In the genomic region with DNA sequence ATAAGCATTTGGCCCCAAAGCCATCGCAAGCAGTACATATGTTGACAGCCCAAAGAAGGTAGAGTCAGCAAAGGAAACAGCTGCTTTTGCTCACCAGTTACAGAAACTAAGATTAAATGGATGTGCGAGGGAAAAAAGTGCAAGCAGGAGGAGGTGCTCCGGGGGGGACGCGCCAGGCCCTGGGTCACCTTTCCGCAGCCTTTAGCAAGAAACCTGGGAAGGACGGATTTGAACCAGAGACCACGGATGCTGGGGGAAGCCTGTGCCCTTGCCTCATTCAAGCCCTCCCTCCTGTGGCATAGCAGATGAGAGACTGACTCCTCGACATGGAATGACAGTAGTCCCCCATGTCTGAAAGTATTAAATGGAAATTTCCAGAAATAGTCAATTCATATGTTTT, we compare ENCODE assay signal across 8 cellular contexts.
"Had no signal": no experiment of that assay in that cellular context is flagged by ENCODE, and none has a peak within 500 bp of the region (broad histone marks: within the 10 kb centered on the region; RNA-seq: fewer than 3 reads in every experiment).

No MANE protein-coding gene starts in this region.

- FAIRE-seq: HepG2 had no signal

- H3K36me3 Mint-ChIP-seq: IgD-negative memory B cell had no signal

- H3K4me2 ChIP-seq: GM23338 had no signal

- DNase-seq: H7, HFFc6 had no signal

- H3K36me3 ChIP-seq: HAP-1 had no signal

- ATAC-seq: GM23338, HCT116, HepG2 had no signal

- H3K27ac ChIP-seq: HL-60 had no signal

- H3K4me3 ChIP-seq: GM23338, HAP-1 had no signal

- H3K9me3 ChIP-seq: HAP-1 had no signal

- H3K4me3 Mint-ChIP-seq: GM23338, HFFc6, IgD-negative memory B cell had no signal

- H3K27me3 Mint-ChIP-seq: IgD-negative memory B cell had no signal

- H3K27ac Mint-ChIP-seq: GM23338, HFFc6, IgD-negative memory B cell had no signal
